In the genomic region with DNA sequence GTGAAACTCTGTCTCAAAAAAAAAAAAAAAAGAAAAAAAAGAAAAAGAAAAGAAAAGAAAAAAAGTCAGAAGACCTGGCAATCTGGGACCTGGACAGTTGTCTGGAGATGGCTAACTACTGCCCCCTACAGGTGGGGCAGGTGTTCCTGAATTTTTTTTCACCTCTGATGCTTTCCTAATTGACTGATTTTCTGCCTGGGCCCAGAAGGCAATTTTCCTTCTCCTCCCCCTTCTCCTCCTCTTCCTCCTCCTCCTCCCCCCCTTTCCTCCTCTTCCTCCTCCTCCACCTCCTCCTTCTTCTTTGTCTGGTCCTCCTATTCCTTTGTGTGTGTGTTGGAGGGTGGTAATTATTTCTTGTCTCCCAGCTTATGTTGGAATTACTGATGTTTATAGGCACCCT, we compare ENCODE assay signal across 8 cellular contexts. TPM values are rescaled to one million over a fixed set of nuclear protein-coding genes. Genes with fewer than 3 reads are reported as not detected.
DNase-seq lines count a peak whose midpoint lies in the region; ATAC-seq and TF ChIP-seq lines count a peak whose summit lies in the region.

No MANE protein-coding gene starts in this region.

- H3K27ac ChIP-seq in heart left ventricle = no peak overlapping the region
- H3K27ac ChIP-seq in right cardiac atrium (ENCODE audit: low read length) = no peak overlapping the region
- H3K27ac ChIP-seq in transverse colon = no peak overlapping the region

- in situ Hi-C loops in transverse colon (cut with MboI; ENCODE audit: low pct_ligation_motif_present in 1 of 4, low pct_unique_long_range_greater_than_20kb in 1 of 4, low sequenced_read_pairs in 3 of 4) = no loop called here

- TF ChIP-seq POLR2A in heart left ventricle (IDR thresholded peaks at IDR 0.05) = no peak
- TF ChIP-seq POLR2A in transverse colon (IDR thresholded peaks at IDR 0.05) = no peak

- intact Hi-C loops in heart left ventricle (cut with DNase I) (no loop called here), right cardiac atrium (cut with DNase I) (no loop called here), transverse colon (cut with DNase I; ENCODE audit: low total_unique reads) (no loop called here)

- ATAC-seq in heart left ventricle (no peak), right cardiac atrium (no peak), GM19023 (IDR thresholded peaks at IDR 0.05; ENCODE audit: unreplicated experiment) (no peak)

- TF ChIP-seq CTCF in heart left ventricle (IDR thresholded peaks at IDR 0.05) = peak in 11 of 12 donors; percentile 16 to 49 (median 40)
- peak; percentile 26 to 52 (median 49) for TF ChIP-seq CTCF in transverse colon (IDR thresholded peaks at IDR 0.05)

- DNase-seq in heart left ventricle (no peak), right cardiac atrium (no peak), NCI-H2029 treated with DMSO at 0.1 percent for 48 hours (lab: John Stamatoyannopoulos, UW) (peak; percentile 1), dermis blood vessel endothelial cell (peak; percentile 56), transverse colon (peak; percentile 23), NCI-H2227 (lab: John Stamatoyannopoulos, UW; ENCODE audit: unreplicated experiment) (no peak), AG08396 (ENCODE audit: low spot score) (no peak)

- peaks cover 0 to 4% (median 0%) of the 10 kb centered on the region in 9 donors for H3K27me3 ChIP-seq in heart left ventricle
- no peaks in the 10 kb centered on the region for H3K27me3 ChIP-seq in right cardiac atrium (ENCODE audit: control insufficient read depth, insufficient read depth)
- peaks cover 12% of the 10 kb centered on the region for H3K27me3 ChIP-seq in transverse colon

- no peak for TF ChIP-seq EP300 in transverse colon (IDR thresholded peaks at IDR 0.05; ENCODE audit: low read depth)

- H3K4me3 ChIP-seq in heart left ventricle (no peak overlapping the region), right cardiac atrium (ENCODE audit: low read length) (no peak overlapping the region), transverse colon (no peak overlapping the region)

- H3K36me3 ChIP-seq in heart left ventricle (no peaks in the 10 kb centered on the region), transverse colon (no peaks in the 10 kb centered on the region)

- H3K9me3 ChIP-seq in heart left ventricle (no peaks in the 10 kb centered on the region), right cardiac atrium (ENCODE audit: control insufficient read depth, low read length) (no peaks in the 10 kb centered on the region), transverse colon (no peaks in the 10 kb centered on the region)

- H3K4me1 ChIP-seq in heart left ventricle (no peaks in the 10 kb centered on the region), right cardiac atrium (ENCODE audit: control insufficient read depth, insufficient read depth, low read length) (no peaks in the 10 kb centered on the region), transverse colon (no peaks in the 10 kb centered on the region)

RNA-seq across cellular contexts. Expression of a gene that starts 26.7 kb away (rescaled TPM):
- 10 to 100 TPM in 7 of 9 donors, 1 to 10 TPM in 2; 5.8 to 32.2 (median 18.1) TPM for total RNA-seq in heart left ventricle
- 10 to 100 TPM; 19.2 to 19.4 TPM for polyA plus RNA-seq in heart left ventricle
- 1 to 10 TPM in 3 of 4 donors, under 1 TPM in 1; 0.97 to 1.9 (median 1.7) TPM for total RNA-seq in right cardiac atrium
- 0.48 TPM for polyA plus RNA-seq in right cardiac atrium
- 0.51 and 0.79 TPM in 2 replicates for total RNA-seq in dermis blood vessel endothelial cell
- total RNA-seq in transverse colon = not detected

Comparison
In these comparisons a context has a peak if more than half of its experiments do, and no peak if none do; other contexts are left out.
1. DNase-seq: peak in NCI-H2029 treated with DMSO at 0.1 percent for 48 hours (single experiment), dermis blood vessel endothelial cell (single experiment) and transverse colon (single experiment); none in heart left ventricle (0 of 5), right cardiac atrium (0 of 3), NCI-H2227 (single experiment) and AG08396 (single experiment).